10 cellular contexts compared by ENCODE assay signal in genomic region chr20:45111285-45111684, GRCh38. TPM values are rescaled to one million over a fixed set of nuclear protein-coding genes. Genes with fewer than 3 reads are reported as not detected.
"Had no signal": no experiment of that assay in that cellular context is flagged by ENCODE, and none has a peak within 500 bp of the region (broad histone marks: within the 10 kb centered on the region; RNA-seq: fewer than 3 reads in every experiment).

No MANE protein-coding gene starts in this region.

- H3K4me3 Mint-ChIP-seq: GM23338, H9, HFFc6 had no signal

- H3K27ac ChIP-seq: HL-60 had no signal

- H3K9me3 Mint-ChIP-seq: GM23338, H9, HFFc6 had no signal

- FAIRE-seq: H1, H54 had no signal

- H3K4me3 ChIP-seq: GM23338, K562 had no signal

- H3K27ac Mint-ChIP-seq: GM23338, H9, HFFc6 had no signal

- DNase-seq: HCEC 1CT, HFFc6, IMR-90 had no signal

RNA-seq across cellular contexts. Expression of gene WFDC5, which starts 3.7 kb away (rescaled TPM):
- total RNA-seq: GM23338, H1, H9, HFFc6, HT1080, IMR-90, K562 had no signal

RNA-seq across cellular contexts. Expression of gene KCNS1, which starts 10.4 kb away (rescaled TPM):
- total RNA-seq: HT1080, K562 had no signal

RNA-seq across cellular contexts. Expression of gene WFDC12, which starts 13.0 kb away (rescaled TPM):
- total RNA-seq: GM23338, H1, H9, HFFc6, HT1080, IMR-90, K562 had no signal
